Comparison of ENCODE assay signal across 17 cellular contexts in genomic region chr11:69852051-69852450, GRCh38. TPM values are rescaled to one million over a fixed set of nuclear protein-coding genes. Genes with fewer than 3 reads are reported as not detected.
DNase-seq lines count a peak whose midpoint lies in the region; TF ChIP-seq lines count a peak whose summit lies in the region.
"Had no signal": no experiment of that assay in that cellular context is flagged by ENCODE, and none has a peak within 500 bp of the region (broad histone marks: within the 10 kb centered on the region; RNA-seq: fewer than 3 reads in every experiment).

No MANE protein-coding gene starts in this region.

- TF ChIP-seq CTCF in CD14-positive monocyte (IDR thresholded peaks at IDR 0.05) = no peak

- H3K36me3 Mint-ChIP-seq in CD14-positive monocyte = no peaks in the 10 kb centered on the region
- H3K36me3 Mint-ChIP-seq: CD4-positive, CD25-positive, alpha-beta regulatory T cell had no signal

- DNase-seq in DMS79 (lab: John Stamatoyannopoulos, UW) = peak; percentile 4
- peak; percentile 59 for DNase-seq in NCI-H69 (lab: John Stamatoyannopoulos, UW)
- peak; percentile 2 for DNase-seq in kidney tubule cell (ENCODE audit: low spot score)
- no peak for DNase-seq in neuronal stem cell (ENCODE audit: low spot score)
- DNase-seq in MV-4-11 (lab: John Stamatoyannopoulos, UW) = no peak
- DNase-seq in NCI-H1694 treated with DMSO at 0.1 percent for 48 hours (lab: John Stamatoyannopoulos, UW) = no peak
- no peak for DNase-seq in stimulated activated CD4-positive, alpha-beta T cell treated with anti-CD3 and anti-CD28 coated beads, Interleukin-2, amount 100 ng/mL, for 48 hours
- DNase-seq in CD14-positive monocyte (ENCODE audit: low spot score) = no peak
- DNase-seq: AML-193; CD4-positive, CD25-positive, alpha-beta regulatory T cell; DND-41; GDM1 had no signal

- H4K8ac ChIP-seq in neuronal stem cell (ENCODE audit: low read depth, low read length) = no peak overlapping the region

- no CpG with 5 or more reads among the region's 2 CpGs for WGBS in neuronal stem cell (ENCODE audit: extremely low coverage in 2 of 2, insufficient read length in 2 of 2, insufficient replicate concordance in 1 of 2), 2 donors

- H3K9me3 Mint-ChIP-seq in CD14-positive monocyte = peaks cover 0 to 19% (median 7%) of the 10 kb centered on the region in 7 donors

- no peak overlapping the region for H3K4ac ChIP-seq in neuronal stem cell (ENCODE audit: low read length)

- H3K4me1 Mint-ChIP-seq in CD14-positive monocyte = no peaks in the 10 kb centered on the region
- H3K4me1 Mint-ChIP-seq: CD4-positive, CD25-positive, alpha-beta regulatory T cell had no signal

- no peak overlapping the region for H3K27ac ChIP-seq in neuronal stem cell (replicated peaks; ENCODE audit: low read length)
- H3K27ac ChIP-seq: A549, BLaER1, KMS-11 had no signal

- peaks cover 2 to 21% (median 9%) of the 10 kb centered on the region in 3 donors for H3K27me3 Mint-ChIP-seq in CD14-positive monocyte (ENCODE audit: low read depth in 3 of 3)

- H3K27me3 ChIP-seq in neuronal stem cell (ENCODE audit: control insufficient read depth in 3 of 3, insufficient read depth in 3 of 3, low read depth in 1 of 3, low read length in 3 of 3) = no peaks in the 10 kb centered on the region

- no peak overlapping the region for H3K27ac Mint-ChIP-seq in CD14-positive monocyte
- H3K27ac Mint-ChIP-seq: CD4-positive, CD25-positive, alpha-beta regulatory T cell had no signal

- no peak overlapping the region for H2AFZ ChIP-seq in neuronal stem cell (ENCODE audit: low read length)

- H2AK5ac ChIP-seq in neuronal stem cell (ENCODE audit: low read depth, low read length) = no peak overlapping the region

- intact Hi-C loops in CD14-positive monocyte (cut with micrococcal nuclease) = no loop called here

- no peak overlapping the region for H2BK15ac ChIP-seq in neuronal stem cell (ENCODE audit: low read length)

- H3K4me2 ChIP-seq in neuronal stem cell (ENCODE audit: insufficient read depth, low read length, poor library complexity, severe bottlenecking) = no peak overlapping the region
- H3K4me2 ChIP-seq: A549, BLaER1, KMS-11 had no signal

- no peak overlapping the region for H4K91ac ChIP-seq in neuronal stem cell (ENCODE audit: low read depth, low read length, poor library complexity)

- no peak overlapping the region for H3K14ac ChIP-seq in neuronal stem cell (ENCODE audit: low read length)

- H3K79me1 ChIP-seq in neuronal stem cell (ENCODE audit: low read depth, low read length) = no peaks in the 10 kb centered on the region

- no peak overlapping the region for H3K18ac ChIP-seq in neuronal stem cell (ENCODE audit: low read length)

- no peak overlapping the region for H2BK12ac ChIP-seq in neuronal stem cell (ENCODE audit: low read length)

- peaks cover 0 to 4% of the 10 kb centered on the region in 2 donors for H3K9me3 ChIP-seq in neuronal stem cell (replicated peaks in 1 of 2; ENCODE audit: control insufficient read depth in 2 of 2, insufficient read depth in 1 of 2, low read depth in 1 of 2, low read length in 2 of 2)

- no peak overlapping the region for H2BK120ac ChIP-seq in neuronal stem cell (ENCODE audit: low read depth, low read length)

- peak overlapping the region; percentile 6 for H3K9ac ChIP-seq in neuronal stem cell (ENCODE audit: low read depth, low read length, poor library complexity)
- H3K9ac ChIP-seq: BLaER1, KMS-11 had no signal

- no peaks in the 10 kb centered on the region for H3K36me3 ChIP-seq in neuronal stem cell (replicated peaks in 1 of 2; ENCODE audit: control insufficient read depth in 2 of 2, insufficient read depth in 2 of 2, low read length in 2 of 2)
- H3K36me3 ChIP-seq: BLaER1 had no signal

- H3K23ac ChIP-seq in neuronal stem cell (ENCODE audit: low read depth, low read length, poor library complexity) = no peak overlapping the region

- H3K4me3 Mint-ChIP-seq in CD14-positive monocyte = no peak overlapping the region
- H3K4me3 Mint-ChIP-seq: CD4-positive, CD25-positive, alpha-beta regulatory T cell had no signal

- H3K4me1 ChIP-seq in neuronal stem cell (ENCODE audit: control insufficient read depth in 2 of 2, insufficient read depth in 1 of 2, low read depth in 1 of 2, low read length in 2 of 2) = peaks cover 0 to 2% of the 10 kb centered on the region in 2 donors
- H3K4me1 ChIP-seq: A549, BLaER1 had no signal

- H2BK5ac ChIP-seq in neuronal stem cell (ENCODE audit: low read length) = no peak overlapping the region

- H3K4me3 ChIP-seq in neuronal stem cell (ENCODE audit: low read length in 2 of 2) = no peak overlapping the region
- H3K4me3 ChIP-seq: A549, BLaER1 had no signal

RNA-seq across cellular contexts. Expression of gene FGF3, which starts 32.8 kb away (rescaled TPM):
- 0.13 TPM for polyA plus RNA-seq in neuronal stem cell (2013, experiment 1 of 2)
- 0.26 TPM for polyA plus RNA-seq in neuronal stem cell (2013, experiment 2 of 2)
- polyA plus RNA-seq in CD14-positive monocyte = not detected
- polyA plus RNA-seq: A549; CD4-positive, CD25-positive, alpha-beta regulatory T cell; H1; HepG2 had no signal

Comparison
In these comparisons a context has a peak if more than half of its experiments do, and no peak if none do; other contexts are left out.
1. DNase-seq: peak in DMS79 (single experiment), NCI-H69 (single experiment) and kidney tubule cell (single experiment); none in neuronal stem cell (single experiment), MV-4-11 (single experiment), NCI-H1694 treated with DMSO at 0.1 percent for 48 hours (single experiment), stimulated activated CD4-positive, alpha-beta T cell treated with anti-CD3 and anti-CD28 coated beads, Interleukin-2, amount 100 ng/mL, for 48 hours (0 of 2) and CD14-positive monocyte (single experiment).